1 cellular context compared by ENCODE assay signal in the genomic region with DNA sequence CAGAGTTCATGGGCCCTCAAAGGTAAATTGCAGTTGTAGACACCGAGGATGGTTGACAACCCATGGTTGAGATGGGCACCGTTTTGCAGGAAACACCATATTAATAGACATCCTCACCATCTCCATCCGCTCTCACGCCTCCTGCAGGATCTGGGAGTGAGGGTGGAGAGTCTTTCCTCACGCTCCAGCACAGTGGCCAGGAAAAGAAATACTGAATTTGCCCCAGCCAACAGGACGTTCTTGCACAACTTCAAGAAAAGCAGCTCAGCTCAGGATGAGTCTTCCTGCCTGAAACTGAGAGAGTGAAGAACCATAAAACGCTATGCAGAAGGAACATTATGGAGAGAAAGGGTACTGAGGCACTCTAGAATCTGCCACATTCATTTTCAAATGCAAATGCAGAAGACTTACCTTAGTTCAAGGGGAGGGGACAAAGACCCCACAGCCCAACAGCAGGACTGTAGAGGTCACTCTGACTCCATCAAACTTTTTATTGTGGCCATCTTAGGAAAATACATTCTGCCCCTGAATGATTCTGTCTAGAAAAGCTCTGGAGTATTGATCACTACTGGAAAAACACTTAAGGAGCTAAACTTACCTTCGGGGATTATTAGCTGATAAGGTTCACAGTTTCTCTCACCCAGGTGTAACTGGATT.
TF ChIP-seq lines count a peak whose summit lies in the region.

No MANE protein-coding gene starts in this region.

TF ChIP-seq in GM23338, 12 proteins besides CTCF, POLR2A, EP300 and RAD21 (continued from another document):
- TF ChIP-seq CREB1 (CRISPR knock-in tag; IDR thresholded peaks at IDR 0.05; ENCODE audit: low read depth), result no peak
- no peak for TF ChIP-seq STAT1 (IDR thresholded peaks at IDR 0.05; ENCODE audit: unreplicated experiment)
- no peak for TF ChIP-seq EZH2phosphoT487 (IDR thresholded peaks at IDR 0.05; ENCODE audit: unreplicated experiment)
- no peak for TF ChIP-seq POLR2AphosphoS5 (IDR thresholded peaks at IDR 0.05; ENCODE audit: low read depth)
- no peak for TF ChIP-seq NANOG (IDR thresholded peaks at IDR 0.05; ENCODE audit: borderline replicate concordance)
- no peak for TF ChIP-seq REST (IDR thresholded peaks at IDR 0.05; ENCODE audit: unreplicated experiment)
- TF ChIP-seq, protein P1, sequence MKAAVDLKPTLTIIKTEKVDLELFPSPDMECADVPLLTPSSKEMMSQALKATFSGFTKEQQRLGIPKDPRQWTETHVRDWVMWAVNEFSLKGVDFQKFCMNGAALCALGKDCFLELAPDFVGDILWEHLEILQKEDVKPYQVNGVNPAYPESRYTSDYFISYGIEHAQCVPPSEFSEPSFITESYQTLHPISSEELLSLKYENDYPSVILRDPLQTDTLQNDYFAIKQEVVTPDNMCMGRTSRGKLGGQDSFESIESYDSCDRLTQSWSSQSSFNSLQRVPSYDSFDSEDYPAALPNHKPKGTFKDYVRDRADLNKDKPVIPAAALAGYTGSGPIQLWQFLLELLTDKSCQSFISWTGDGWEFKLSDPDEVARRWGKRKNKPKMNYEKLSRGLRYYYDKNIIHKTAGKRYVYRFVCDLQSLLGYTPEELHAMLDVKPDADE (IDR thresholded peaks at IDR 0.05), result no peak
TF ChIP-seq in GM23338: peak in this region for 0.
